In the genomic region with DNA sequence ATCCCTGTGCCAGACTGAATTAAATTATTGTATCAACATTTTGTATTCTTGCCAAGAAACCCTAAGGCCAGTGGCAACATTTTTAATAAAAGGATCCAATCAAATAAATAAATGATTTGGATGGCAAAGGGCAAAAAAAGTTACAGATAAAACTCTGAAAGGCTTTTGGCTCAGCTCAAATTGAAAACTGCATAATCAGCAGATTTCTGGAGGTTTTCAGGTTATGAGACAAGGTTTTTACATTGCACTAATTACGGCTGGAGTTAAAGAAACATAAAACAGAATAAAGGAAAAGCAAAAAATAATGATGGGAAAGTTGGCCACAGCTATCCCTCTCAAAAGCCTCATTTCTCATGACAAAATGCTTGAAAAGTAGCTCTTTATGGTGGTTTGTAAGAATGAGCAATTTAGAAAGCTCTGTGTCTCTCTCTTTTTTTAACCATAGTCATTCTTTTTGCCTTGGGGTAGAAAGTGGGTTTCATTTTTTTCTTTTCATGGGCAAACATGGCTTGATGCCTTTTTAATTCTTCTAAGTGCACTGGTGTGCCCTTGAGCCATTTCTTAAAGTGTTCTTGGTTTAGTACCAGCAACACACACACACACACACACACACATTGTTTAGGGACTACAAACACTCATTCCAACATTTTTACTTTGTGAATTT, we compare ENCODE assay signal across 29 cellular contexts.
"Had no signal": no experiment of that assay in that cellular context is flagged by ENCODE, and none has a peak within 500 bp of the region (broad histone marks: within the 10 kb centered on the region; RNA-seq: fewer than 3 reads in every experiment).

No MANE protein-coding gene starts in this region.

- H3K9me3 Mint-ChIP-seq: activated B cell treated with CpG ODN at 0.5 μM for 24 hours; activated naive CD4-positive, alpha-beta T cell treated with anti-CD3 and anti-CD28 coated beads for 36 hours; activated T-cell treated with anti-CD3 and anti-CD28 coated beads, Interleukin-2, amount 50 U/mL, for 72 hours; dendritic cell treated with granulocyte-macrophage colony-stimulating factor and Interleukin-4, amounts not matched to agents 40 ng/mL and 50 ng/mL, for 4 days; neural progenitor cell; T-helper 1 cell treated with Interleukin-12 subunit alpha and Interleukin-12 subunit beta and Interleukin-4 antibody, amounts not matched to agents 30 μg/mL and 1 μg/mL, for 36 hours had no signal

- H3K36me3 ChIP-seq: left lung, neural progenitor cell, ovary, prostate gland, right atrium auricular region, thyroid gland had no signal

- H3K4me1 ChIP-seq: left lung, prostate gland, right atrium auricular region had no signal

- H3K9ac ChIP-seq: neural progenitor cell had no signal

- FAIRE-seq: endothelial cell of umbilical vein, frontal cortex had no signal

- H3K27ac ChIP-seq: left lung, neural progenitor cell, ovary, prostate gland, right atrium auricular region had no signal

- H3K27me3 Mint-ChIP-seq: activated B cell treated with CpG ODN at 0.5 μM for 24 hours; activated CD4-positive, alpha-beta T cell treated with anti-CD3 and anti-CD28 coated beads for 36 hours; activated naive CD8-positive, alpha-beta T cell treated with anti-CD3 and anti-CD28 coated beads, Interleukin-2, amount 10 ng/mL, durations not matched to agents 7 days and 5 days; dendritic cell treated with granulocyte-macrophage colony-stimulating factor and Interleukin-4, amounts not matched to agents 40 ng/mL and 50 ng/mL, for 4 days; naive thymus-derived CD4-positive, alpha-beta T cell; stimulated activated naive CD8-positive, alpha-beta T cell treated with anti-CD3 and anti-CD28 coated beads, Interleukin-15, Interleukin-2, amounts not matched to agents 100 ng/mL and 50 ng/mL, for 24 hours had no signal

- H3K4me2 ChIP-seq: neural progenitor cell had no signal

- H3K4me3 ChIP-seq: left lung, lung, neural progenitor cell, ovary, prostate gland, right atrium auricular region, thyroid gland had no signal

- H3K36me3 Mint-ChIP-seq: activated naive CD8-positive, alpha-beta T cell treated with anti-CD3 and anti-CD28 coated beads, Interleukin-2, amount 10 ng/mL, durations not matched to agents 7 days and 5 days; naive thymus-derived CD4-positive, alpha-beta T cell; neural progenitor cell had no signal

- ATAC-seq: activated CD4-positive, alpha-beta T cell treated with anti-CD3 and anti-CD28 coated beads for 36 hours; activated T-cell treated with anti-CD3 and anti-CD28 coated beads, Interleukin-2, amount 50 U/mL, for 72 hours; esophagus mucosa; left lung; naive thymus-derived CD4-positive, alpha-beta T cell had no signal

- DNase-seq: activated B cell treated with CpG ODN at 0.5 μM for 24 hours; activated CD4-positive, alpha-beta T cell treated with anti-CD3 and anti-CD28 coated beads for 36 hours; activated CD4-positive, alpha-beta T cell treated with anti-CD3 and anti-CD28 coated beads, Interleukin-2, amount 50 U/mL, for 4 hours; activated effector memory CD4-positive, alpha-beta T cell treated with Interleukin-2 at 50 U/mL for 16 hours; activated naive CD4-positive, alpha-beta T cell treated with anti-CD3 and anti-CD28 coated beads for 36 hours; activated naive CD8-positive, alpha-beta T cell treated with anti-CD3 and anti-CD28 coated beads, Interleukin-2, amount 10 ng/mL, durations not matched to agents 7 days and 5 days; activated T-cell treated with anti-CD3 and anti-CD28 coated beads, Interleukin-2, amount 50 U/mL, for 72 hours; amniotic stem cell; effector memory CD4-positive, alpha-beta T cell; glutamatergic neuron; hippocampal formation; kidney glomerular epithelial cell; left lung; naive thymus-derived CD4-positive, alpha-beta T cell; ovary; stimulated activated CD4-positive, alpha-beta T cell treated with anti-CD3 and anti-CD28 coated beads, Interleukin-12 subunit alpha, Interleukin-12 subunit beta, amount 100 ng/mL, for 4 hours; substantia nigra; T1000 had no signal

- H3K27me3 ChIP-seq: left lung, neural progenitor cell, ovary, right atrium auricular region, thyroid gland had no signal

- H3K9me3 ChIP-seq: left lung, ovary, prostate gland, right atrium auricular region, thyroid gland had no signal

- H3K27ac Mint-ChIP-seq: activated B cell treated with CpG ODN at 0.5 μM for 24 hours; activated CD4-positive, alpha-beta T cell treated with anti-CD3 and anti-CD28 coated beads for 36 hours; activated naive CD4-positive, alpha-beta T cell treated with anti-CD3 and anti-CD28 coated beads for 36 hours; activated naive CD8-positive, alpha-beta T cell treated with anti-CD3 and anti-CD28 coated beads, Interleukin-2, amount 10 ng/mL, durations not matched to agents 7 days and 5 days; dendritic cell treated with granulocyte-macrophage colony-stimulating factor and Interleukin-4, amounts not matched to agents 40 ng/mL and 50 ng/mL, for 4 days; naive thymus-derived CD4-positive, alpha-beta T cell; neural progenitor cell; stimulated activated naive CD8-positive, alpha-beta T cell treated with anti-CD3 and anti-CD28 coated beads, Interleukin-15, Interleukin-2, amounts not matched to agents 100 ng/mL and 50 ng/mL, for 24 hours; T-helper 1 cell treated with Interleukin-12 subunit alpha and Interleukin-12 subunit beta and Interleukin-4 antibody, amounts not matched to agents 30 μg/mL and 1 μg/mL, for 36 hours had no signal

- H3K4me3 Mint-ChIP-seq: activated B cell treated with CpG ODN at 0.5 μM for 24 hours; activated CD4-positive, alpha-beta T cell treated with anti-CD3 and anti-CD28 coated beads for 36 hours; activated naive CD4-positive, alpha-beta T cell treated with anti-CD3 and anti-CD28 coated beads for 36 hours; activated naive CD8-positive, alpha-beta T cell treated with anti-CD3 and anti-CD28 coated beads, Interleukin-2, amount 10 ng/mL, durations not matched to agents 7 days and 5 days; activated T-cell treated with anti-CD3 and anti-CD28 coated beads, Interleukin-2, amount 50 U/mL, for 72 hours; dendritic cell treated with granulocyte-macrophage colony-stimulating factor and Interleukin-4, amounts not matched to agents 40 ng/mL and 50 ng/mL, for 4 days; naive thymus-derived CD4-positive, alpha-beta T cell; neural progenitor cell; stimulated activated naive CD8-positive, alpha-beta T cell treated with anti-CD3 and anti-CD28 coated beads, Interleukin-15, Interleukin-2, amounts not matched to agents 100 ng/mL and 50 ng/mL, for 24 hours; T-helper 1 cell treated with Interleukin-12 subunit alpha and Interleukin-12 subunit beta and Interleukin-4 antibody, amounts not matched to agents 30 μg/mL and 1 μg/mL, for 36 hours had no signal

- H3K4me1 Mint-ChIP-seq: activated B cell treated with CpG ODN at 0.5 μM for 24 hours; activated CD4-positive, alpha-beta T cell treated with anti-CD3 and anti-CD28 coated beads for 36 hours; activated naive CD8-positive, alpha-beta T cell treated with anti-CD3 and anti-CD28 coated beads, Interleukin-2, amount 10 ng/mL, durations not matched to agents 7 days and 5 days; naive thymus-derived CD4-positive, alpha-beta T cell; neural progenitor cell had no signal
